Comparison of ENCODE assay signal across 8 cellular contexts in the genomic region with DNA sequence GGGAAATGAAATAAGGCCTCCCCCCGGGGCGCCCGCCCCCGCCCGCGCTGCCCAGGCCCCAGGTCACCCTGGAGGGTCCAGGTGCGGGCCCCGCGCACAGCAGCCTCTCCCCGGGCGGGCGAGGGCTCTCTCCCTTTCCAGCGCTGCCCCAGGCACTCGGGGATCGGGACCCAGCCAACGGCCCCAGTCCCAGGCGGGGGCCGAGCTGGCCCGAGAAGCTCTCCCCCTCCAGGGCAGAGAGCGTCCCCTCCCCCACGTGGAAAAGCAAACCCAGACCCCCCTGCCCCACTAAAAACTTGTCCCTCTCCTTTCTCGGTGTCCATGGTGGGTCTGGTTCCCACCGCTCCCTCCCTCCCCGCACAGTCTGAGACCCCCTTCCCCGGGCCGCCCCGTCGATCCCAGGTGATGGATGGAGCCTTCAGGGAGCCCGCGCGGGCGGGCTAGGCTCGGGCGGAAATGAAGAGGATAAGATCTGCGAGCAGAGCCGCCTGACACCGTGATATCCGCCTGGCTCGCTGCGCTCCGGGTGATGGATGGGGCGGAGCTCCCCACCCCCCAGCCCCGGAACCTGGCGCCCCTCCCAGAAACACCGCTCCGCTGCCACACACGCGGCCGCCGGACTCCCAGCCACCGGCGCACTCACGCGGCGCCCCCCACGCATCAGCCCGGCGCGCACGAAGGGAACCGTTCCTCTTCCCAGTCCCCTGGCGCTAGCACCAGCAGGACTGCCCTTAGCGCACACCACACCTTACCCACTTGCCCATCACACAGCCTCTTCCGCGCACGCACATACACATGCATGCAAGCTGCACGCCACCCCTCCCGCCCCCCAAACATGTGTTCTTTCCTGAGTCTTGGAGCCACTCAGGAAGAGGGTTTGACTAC.
DNase-seq lines count a peak whose midpoint lies in the region; ATAC-seq lines count a peak whose summit lies in the region.

No MANE protein-coding gene starts in this region.

- H3K9ac ChIP-seq in iPS-18a (ENCODE audit: low read length): no peak overlapping the region

- POLR2A ChIA-PET in activated naive CD8-positive, alpha-beta T cell treated with anti-CD3 and anti-CD28 coated beads, Interleukin-2, amount 10 ng/mL, durations not matched to agents 7 days and 5 days (lab: Charles Lee): interaction anchor here (0.6 to 2.1 kb wide), 20 partner anchors 8 to 403 kb away, joined by 3 to 53 read pairs (median 6); partner anchors contain the start of gene ZBTB43

- DNase-seq in SJSA1 (ENCODE audit: low read depth in 1 of 2, low spot score in 2 of 2) (no peak), iPS-NIHi11 (ENCODE audit: low spot score) (no peak), NCI-H446 treated with DMSO at 0.1 percent for 48 hours (lab: John Stamatoyannopoulos, UW) (no peak)
- DNase-seq in activated naive CD8-positive, alpha-beta T cell treated with anti-CD3 and anti-CD28 coated beads, Interleukin-2, amount 10 ng/mL, durations not matched to agents 7 days and 5 days: peak; percentile 80
- peak; percentile 50 to 58 for DNase-seq in stimulated activated CD4-positive, alpha-beta T cell treated with anti-CD3 and anti-CD28 coated beads, Interleukin-15, amount 100 ng/mL, for 1 hour (ENCODE audit: low read depth in 1 of 2, low spot score in 1 of 2)

- H3K27me3 ChIP-seq in SJSA1 (replicated peaks): peaks cover 34% of the 10 kb centered on the region
- H3K27me3 ChIP-seq in iPS-18a (ENCODE audit: control insufficient read depth, insufficient read depth, low read length): peaks cover 44% of the 10 kb centered on the region

- no peaks in the 10 kb centered on the region for H3K36me3 Mint-ChIP-seq in activated naive CD8-positive, alpha-beta T cell treated with anti-CD3 and anti-CD28 coated beads, Interleukin-2, amount 10 ng/mL, durations not matched to agents 7 days and 5 days

- H3K4me1 Mint-ChIP-seq in activated naive CD8-positive, alpha-beta T cell treated with anti-CD3 and anti-CD28 coated beads, Interleukin-2, amount 10 ng/mL, durations not matched to agents 7 days and 5 days: peaks cover 38% of the 10 kb centered on the region

- H3K9me3 Mint-ChIP-seq in activated naive CD8-positive, alpha-beta T cell treated with anti-CD3 and anti-CD28 coated beads, Interleukin-2, amount 10 ng/mL, durations not matched to agents 7 days and 5 days: no peaks in the 10 kb centered on the region

- H3K27ac Mint-ChIP-seq in activated naive CD8-positive, alpha-beta T cell treated with anti-CD3 and anti-CD28 coated beads, Interleukin-2, amount 10 ng/mL, durations not matched to agents 7 days and 5 days: peak overlapping the region; percentile 98

- H3K4me3 Mint-ChIP-seq in activated naive CD8-positive, alpha-beta T cell treated with anti-CD3 and anti-CD28 coated beads, Interleukin-2, amount 10 ng/mL, durations not matched to agents 7 days and 5 days: peak overlapping the region; percentile 94

- no peaks in the 10 kb centered on the region for H3K36me3 ChIP-seq in SJSA1
- no peaks in the 10 kb centered on the region for H3K36me3 ChIP-seq in iPS-18a (ENCODE audit: control insufficient read depth, low read depth, low read length)

- ATAC-seq in GM18498 (IDR thresholded peaks at IDR 0.05; ENCODE audit: unreplicated experiment) (peak; percentile 39), HG02840 (IDR thresholded peaks at IDR 0.05; ENCODE audit: low FRiP score, unreplicated experiment) (peak; percentile 15)
- peak; percentile 69 for ATAC-seq in activated naive CD8-positive, alpha-beta T cell treated with anti-CD3 and anti-CD28 coated beads, Interleukin-2, amount 10 ng/mL, durations not matched to agents 7 days and 5 days (ENCODE audit: low read depth)

- H3K4me3 ChIP-seq in SJSA1 (peak overlapping the region; percentile 41), iPS-18a (ENCODE audit: low read length) (peak overlapping the region; percentile 59)

- H3K9me3 ChIP-seq in SJSA1 (replicated peaks) (no peaks in the 10 kb centered on the region), iPS-18a (ENCODE audit: control insufficient read depth, low read depth, low read length) (no peaks in the 10 kb centered on the region)

- H3K4me1 ChIP-seq in SJSA1 (replicated peaks): no peaks in the 10 kb centered on the region; the same call in 1 of the 2 replicates
- H3K4me1 ChIP-seq in iPS-18a (ENCODE audit: control insufficient read depth, low read depth, low read length): peaks cover 16% of the 10 kb centered on the region

- H3K27ac ChIP-seq in SJSA1 (no peak overlapping the region), iPS-18a (ENCODE audit: low read length) (no peak overlapping the region)

- H3K27me3 Mint-ChIP-seq in activated naive CD8-positive, alpha-beta T cell treated with anti-CD3 and anti-CD28 coated beads, Interleukin-2, amount 10 ng/mL, durations not matched to agents 7 days and 5 days: peaks cover 6% of the 10 kb centered on the region

Comparison
In these comparisons a context has a peak if more than half of its experiments do, and no peak if none do; other contexts are left out.
1. ATAC-seq: peak in every context shown above with its lines; median percentile 69 in activated naive CD8-positive, alpha-beta T cell treated with anti-CD3 and anti-CD28 coated beads, Interleukin-2, amount 10 ng/mL, durations not matched to agents 7 days and 5 days; 39 in GM18498; 15 in HG02840.
2. DNase-seq: peak in activated naive CD8-positive, alpha-beta T cell treated with anti-CD3 and anti-CD28 coated beads, Interleukin-2, amount 10 ng/mL, durations not matched to agents 7 days and 5 days (single experiment) and stimulated activated CD4-positive, alpha-beta T cell treated with anti-CD3 and anti-CD28 coated beads, Interleukin-15, amount 100 ng/mL, for 1 hour (2 of 2); none in SJSA1 (0 of 2), iPS-NIHi11 (single experiment) and NCI-H446 treated with DMSO at 0.1 percent for 48 hours (single experiment).